Comparison of ENCODE assay signal across 8 cellular contexts in the genomic region with DNA sequence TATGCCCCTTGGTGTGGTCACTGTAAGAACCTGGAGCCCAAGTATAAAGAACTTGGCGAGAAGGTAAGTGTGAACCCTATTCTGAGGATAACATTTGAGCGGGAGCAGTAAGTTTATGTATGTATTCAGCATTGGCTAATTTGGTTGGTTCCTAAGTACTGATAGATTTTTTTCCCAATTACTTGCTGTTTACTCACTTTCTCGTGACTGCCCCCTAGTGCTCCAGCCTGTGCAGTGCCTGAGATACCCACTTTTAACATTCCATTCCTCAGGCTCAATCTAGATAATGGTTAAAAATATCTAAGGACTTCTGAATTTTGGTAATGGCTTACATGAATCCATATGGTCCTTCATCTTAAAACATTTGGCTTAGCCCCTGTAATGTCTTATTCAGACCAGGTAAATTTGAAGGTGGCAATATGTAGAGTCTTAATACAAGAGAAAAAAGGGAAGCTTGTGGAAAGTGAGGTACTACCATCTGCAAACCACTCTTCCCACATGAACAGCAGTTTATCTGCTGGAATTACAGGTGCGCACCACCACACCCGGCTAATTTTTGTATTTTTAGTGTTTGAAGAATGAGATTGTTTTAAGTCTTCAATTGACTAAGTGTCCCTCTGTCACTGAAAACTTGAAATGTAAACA. TPM values are rescaled to one million over a fixed set of nuclear protein-coding genes. Genes with fewer than 3 reads are reported as not detected.
DNase-seq lines count a peak whose midpoint lies in the region; ATAC-seq and TF ChIP-seq lines count a peak whose summit lies in the region.

No MANE protein-coding gene starts in this region.

- no peaks in the 10 kb centered on the region for H3K27me3 ChIP-seq in uterus

- no peaks in the 10 kb centered on the region for H3K27me3 Mint-ChIP-seq in natural killer cell (ENCODE audit: low read depth in 2 of 2)

- TF ChIP-seq CTCF in GM12873 (IDR thresholded peaks at IDR 0.05; ENCODE audit: insufficient read depth, low read depth, low read length, missing control alignments) (peak; percentile 86), epithelial cell of proximal tubule (conservative IDR thresholded peaks at IDR 0.05; ENCODE audit: low read depth, low read length) (peak; percentile 86), natural killer cell (IDR thresholded peaks at IDR 0.05) (peak; percentile 89), uterus (IDR thresholded peaks at IDR 0.05) (peak; percentile 46 to 74 (median 54))

- TF ChIP-seq POLR2A in uterus (IDR thresholded peaks at IDR 0.05): no peak

- no peaks in the 10 kb centered on the region for H3K9me3 ChIP-seq in uterus

- H3K9me3 Mint-ChIP-seq in natural killer cell: no peaks in the 10 kb centered on the region

- H3K27ac ChIP-seq in uterus: no peak overlapping the region

- DNase-seq in A172 (ENCODE audit: low spot score): peak; percentile 57
- peak; percentile 33 for DNase-seq in NCI-H748 (lab: John Stamatoyannopoulos, UW; ENCODE audit: unreplicated experiment)
- DNase-seq in activated CD4-positive, alpha-beta T cell treated with anti-CD3 and anti-CD28 coated beads, Interleukin-2, amount 50 U/mL, for 48 hours: peak; percentile 68 to 76
- no peak for DNase-seq in epithelial cell of proximal tubule (ENCODE audit: low read depth)
- no peak for DNase-seq in natural killer cell
- no peak for DNase-seq in uterus

- no peak overlapping the region for H3K4me3 Mint-ChIP-seq in natural killer cell

- peaks cover 27% of the 10 kb centered on the region for H3K36me3 Mint-ChIP-seq in natural killer cell

- H3K4me3 ChIP-seq in epithelial cell of proximal tubule (ENCODE audit: low read depth, low read length) (no peak overlapping the region), uterus (no peak overlapping the region)

- H3K36me3 ChIP-seq in uterus: no peaks in the 10 kb centered on the region

- peak overlapping the region in 1 of 2 donors; percentile 57 for H3K27ac Mint-ChIP-seq in natural killer cell

- H3K4me1 Mint-ChIP-seq in natural killer cell: peaks cover 0 to 5% of the 10 kb centered on the region in 2 donors

- H3K4me1 ChIP-seq in uterus: no peaks in the 10 kb centered on the region

- ATAC-seq in natural killer cell (peak; percentile 76 to 84 (median 76)), HG02678 (IDR thresholded peaks at IDR 0.05; ENCODE audit: unreplicated experiment) (no peak)

- intact Hi-C loops in natural killer cell (cut with micrococcal nuclease): no loop called here
- intact Hi-C loops in uterus (cut with DNase I; ENCODE audit: low total_unique reads): no loop called here

RNA-seq across cellular contexts. Expression of a gene that starts 7.1 kb away (rescaled TPM):
- 3.6 and 6.1 TPM in 2 replicates for total RNA-seq in A172 (2014; rRNA removed; shearing (Covaris generic))
- total RNA-seq in epithelial cell of proximal tubule (5.1 and 7.6 TPM in 2 replicates), natural killer cell (under 1 TPM in 2 of 3 donors, not detected in 1; 0.82 to 0.88 TPM), uterus (1 to 10 TPM in 2 of 4 donors, under 1 TPM in 1, not detected in 1; 0.59 to 9.6 (median 9.6) TPM)

RNA-seq across cellular contexts. Expression of a gene that starts 22.4 kb away (rescaled TPM):
- total RNA-seq in A172 (2014; rRNA removed; shearing (Covaris generic)): 361 and 697 TPM in 2 replicates
- total RNA-seq in epithelial cell of proximal tubule (621 and 1,163 TPM in 2 replicates), natural killer cell (100 to 1,000 TPM; 476 to 551 (median 526) TPM), uterus (100 to 1,000 TPM; 131 to 715 (median 367) TPM)

RNA-seq across cellular contexts. Expression of a gene that starts 23.5 kb away (rescaled TPM):
- total RNA-seq in A172 (2014; rRNA removed; shearing (Covaris generic)): 187 and 217 TPM in 2 replicates
- total RNA-seq in epithelial cell of proximal tubule (216 and 243 TPM in 2 replicates), natural killer cell (100 to 1,000 TPM; 295 to 334 (median 312) TPM), uterus (100 to 1,000 TPM in 3 of 4 donors, 10 to 100 TPM in 1; 82.6 to 264 (median 188) TPM)

RNA-seq across cellular contexts. Expression of a gene that starts 30.3 kb away (rescaled TPM):
- total RNA-seq in A172 (2014; rRNA removed; shearing (Covaris generic)): not detected in 2 replicates
- not detected in 2 replicates for total RNA-seq in epithelial cell of proximal tubule
- under 1 TPM in 2 of 3 donors, not detected in 1; 0.18 to 0.25 TPM for total RNA-seq in natural killer cell
- total RNA-seq in uterus: under 1 TPM in 2 of 4 donors, not detected in 2; 0.28 to 0.49 TPM

RNA-seq across cellular contexts. Expression of a gene that starts 30.7 kb away (rescaled TPM):
- 11.4 and 24.3 TPM in 2 replicates for total RNA-seq in A172 (2014; rRNA removed; shearing (Covaris generic))
- total RNA-seq in epithelial cell of proximal tubule (15.6 and 28.0 TPM in 2 replicates), natural killer cell (10 to 100 TPM; 19.8 to 29.3 (median 25.8) TPM), uterus (10 to 100 TPM in 3 of 4 donors, 1 to 10 TPM in 1; 4.8 to 42.3 (median 14.1) TPM)

Comparison
In these comparisons a context has a peak if more than half of its experiments do, and no peak if none do; other contexts are left out.
1. DNase-seq: peak in A172 (single experiment), NCI-H748 (single experiment) and activated CD4-positive, alpha-beta T cell treated with anti-CD3 and anti-CD28 coated beads, Interleukin-2, amount 50 U/mL, for 48 hours (2 of 2); none in epithelial cell of proximal tubule (single experiment), natural killer cell (single experiment) and uterus (0 of 2).
2. Peak in every context shown above with its lines, with median percentiles within 50 percentile points of each other: CTCF ChIP-seq.